In genomic region chr7:151436446-151437162, GRCh38 we compare ENCODE assay signal across 15 cellular contexts. TPM values are rescaled to one million over a fixed set of nuclear protein-coding genes. Genes with fewer than 3 reads are reported as not detected.
DNase-seq lines count a peak whose midpoint lies in the region; ATAC-seq and TF ChIP-seq lines count a peak whose summit lies in the region.
"Had no signal": no experiment of that assay in that cellular context is flagged by ENCODE, and none has a peak within 500 bp of the region (broad histone marks: within the 10 kb centered on the region; RNA-seq: fewer than 3 reads in every experiment).

No MANE protein-coding gene starts in this region.

- H4K20me1 ChIP-seq in osteoblast (ENCODE audit: insufficient read depth, low read length) = no peaks in the 10 kb centered on the region

- TF ChIP-seq CTCF in osteoblast (IDR thresholded peaks at IDR 0.05; ENCODE audit: extremely low read depth, low read depth, low read length) = no peak
- TF ChIP-seq CTCF in vagina (IDR thresholded peaks at IDR 0.05) = no peak

- H2AFZ ChIP-seq in osteoblast (ENCODE audit: low read length) = no peak overlapping the region

- H3K79me2 ChIP-seq in osteoblast (ENCODE audit: insufficient read depth, low read length) = no peaks in the 10 kb centered on the region

- no peaks in the 10 kb centered on the region for H3K36me3 ChIP-seq in osteoblast (ENCODE audit: insufficient read depth, low read length)
- H3K36me3 ChIP-seq in vagina = no peaks in the 10 kb centered on the region
- H3K36me3 ChIP-seq: SJSA1 had no signal

- H3K4me1 ChIP-seq in osteoblast (ENCODE audit: insufficient read depth, low read length) (peaks cover 12% of the 10 kb centered on the region), vagina (peaks cover 53% of the 10 kb centered on the region)
- H3K4me1 ChIP-seq: SJSA1 had no signal

- peak; percentile 58 for DNase-seq in activated effector memory CD4-positive, alpha-beta T cell treated with anti-CD3 and anti-CD28 coated beads, Interleukin-2, amount 50 U/mL, for 16 hours
- DNase-seq in activated effector memory CD4-positive, alpha-beta T cell treated with Interleukin-2 at 50 U/mL for 16 hours = no peak
- peak; percentile 67 for DNase-seq in Right ventricle myocardium superior
- DNase-seq in osteoblast (ENCODE audit: insufficient read length, low spot score, missing footprints) = peak; percentile 86
- DNase-seq in vagina (ENCODE audit: extremely low spot score in 2 of 2) = no peak
- DNase-seq in OCI-M1 (lab: John Stamatoyannopoulos, UW) = no peak
- DNase-seq: mucosa of descending colon; NCI-H2171; NK-92 treated with Interleukin-12 subunit alpha and Interleukin-12 subunit beta, amount 100 ng/mL, for 24 hours; stimulated activated naive CD4-positive, alpha-beta T cell treated with Interleukin-2 at 50 U/mL for 16 hours had no signal

- intact Hi-C loops in Right ventricle myocardium superior (cut with DNase I) = no loop called here
- intact Hi-C loops in vagina (cut with DNase I) = no loop called here

- H3K27ac ChIP-seq in osteoblast (ENCODE audit: low read depth, low read length) (no peak overlapping the region), vagina (peak overlapping the region; percentile 87)
- H3K27ac ChIP-seq: SJSA1 had no signal

- ATAC-seq in Right ventricle myocardium superior (ENCODE audit: poor library complexity) (peak; percentile 79), GM21381 (IDR thresholded peaks at IDR 0.05; ENCODE audit: unreplicated experiment) (no peak), GM21786 (IDR thresholded peaks at IDR 0.05; ENCODE audit: unreplicated experiment) (no peak)
- ATAC-seq: mucosa of descending colon had no signal

- peaks cover 4% of the 10 kb centered on the region for H3K27me3 ChIP-seq in osteoblast (ENCODE audit: insufficient read depth, low read length)
- no peaks in the 10 kb centered on the region for H3K27me3 ChIP-seq in vagina
- H3K27me3 ChIP-seq: SJSA1 had no signal

- TF ChIP-seq POLR2A in vagina (IDR thresholded peaks at IDR 0.05) = no peak

- H3K4me2 ChIP-seq in osteoblast (ENCODE audit: insufficient read depth, low read length) = no peak overlapping the region

- H3K4me3 ChIP-seq in osteoblast (ENCODE audit: insufficient read depth, low read length) (no peak overlapping the region), vagina (no peak overlapping the region)
- H3K4me3 ChIP-seq: mucosa of descending colon, SJSA1 had no signal

- H3K9me3 ChIP-seq in osteoblast (ENCODE audit: low read depth, low read length) (no peaks in the 10 kb centered on the region), vagina (no peaks in the 10 kb centered on the region)
- H3K9me3 ChIP-seq: mucosa of descending colon, SJSA1 had no signal

RNA-seq across cellular contexts. Expression of gene CRYGN, which starts 3.3 kb away (rescaled TPM):
- total RNA-seq in Right ventricle myocardium superior = 0.43 TPM
- 0.59 and 0.72 TPM in 2 replicates for total RNA-seq in osteoblast
- total RNA-seq in vagina = not detected
- total RNA-seq: A172, dermis microvascular lymphatic vessel endothelial cell, SJSA1 had no signal

RNA-seq across cellular contexts. Expression of gene WDR86, which starts 26.8 kb away (rescaled TPM):
- 0.48 TPM for total RNA-seq in Right ventricle myocardium superior
- total RNA-seq in osteoblast = 8.5 and 15.6 TPM in 2 replicates
- 19.4 TPM for total RNA-seq in vagina
- total RNA-seq: A172, dermis microvascular lymphatic vessel endothelial cell had no signal

Comparison
In these comparisons a context has a peak if more than half of its experiments do, and no peak if none do; other contexts are left out.
1. DNase-seq: peak in activated effector memory CD4-positive, alpha-beta T cell treated with anti-CD3 and anti-CD28 coated beads, Interleukin-2, amount 50 U/mL, for 16 hours (single experiment), Right ventricle myocardium superior (single experiment) and osteoblast (single experiment); none in activated effector memory CD4-positive, alpha-beta T cell treated with Interleukin-2 at 50 U/mL for 16 hours (single experiment), vagina (0 of 2) and OCI-M1 (single experiment).